ENCODE assay signal across 26 cellular contexts in genomic region chr3:169310190-169310918, GRCh38.
DNase-seq lines count a peak whose midpoint lies in the region; ATAC-seq and TF ChIP-seq lines count a peak whose summit lies in the region.
"Had no signal": no experiment of that assay in that cellular context is flagged by ENCODE, and none has a peak within 500 bp of the region (broad histone marks: within the 10 kb centered on the region; RNA-seq: fewer than 3 reads in every experiment).

No MANE protein-coding gene starts in this region.

- CTCF ChIA-PET in mammary epithelial cell (lab: Charles Lee; ENCODE audit: low non-redundant PET) = no interaction called here
- CTCF ChIA-PET in MCF 10A (lab: Yijun Ruan, JAX) = no interaction called here

- WGBS in mammary epithelial cell (ENCODE audit: low coverage, missing lambda C conversion rate) = 81% methylated on average over 6 of the region's 6 CpGs

- H2AFZ ChIP-seq in mammary epithelial cell (ENCODE audit: low read depth, low read length) = no peak overlapping the region

- no peak for TF ChIP-seq POLR2A in GM18505 (IDR thresholded peaks at IDR 0.05; ENCODE audit: borderline replicate concordance, extremely low read depth, insufficient read depth, insufficient read length)

- H3K4me1 ChIP-seq in mammary epithelial cell (ENCODE audit: insufficient read depth, low read length) = no peaks in the 10 kb centered on the region

- H3K27me3 Mint-ChIP-seq in MCF 10A (ENCODE audit: insufficient read depth, unreplicated experiment) = no peaks in the 10 kb centered on the region
- H3K27me3 Mint-ChIP-seq in progenitor cell of endocrine pancreas = no peaks in the 10 kb centered on the region
- H3K27me3 Mint-ChIP-seq: CD8-positive, alpha-beta memory T cell had no signal

- H3K36me3 ChIP-seq in mammary epithelial cell (ENCODE audit: insufficient read depth, low read length) = no peaks in the 10 kb centered on the region
- H3K36me3 ChIP-seq: BE2C, MG63 had no signal

- H3K79me2 ChIP-seq in mammary epithelial cell (ENCODE audit: insufficient read depth, low read length) = no peaks in the 10 kb centered on the region

- no peak overlapping the region for H3K4me3 ChIP-seq in mammary epithelial cell (replicated peaks in 1 of 3; ENCODE audit: insufficient read depth in 1 of 3, low read depth in 2 of 3, low read length in 3 of 3)
- H3K4me3 ChIP-seq: MG63 had no signal

- BruUV-seq in mammary epithelial cell (replicated peaks; lab: Mats Ljungman, UMichigan) (no TSS peak), MCF 10A (replicated peaks; lab: Mats Ljungman, UMichigan) (no TSS peak)

- POLR2A ChIA-PET in MCF 10A (lab: Yijun Ruan, JAX) = no interaction called here

- no peak for ATAC-seq in HG03439 (IDR thresholded peaks at IDR 0.05; ENCODE audit: unreplicated experiment)
- no peak for ATAC-seq in GM18505 (IDR thresholded peaks at IDR 0.05; ENCODE audit: unreplicated experiment)

- H3K9ac ChIP-seq in mammary epithelial cell (ENCODE audit: insufficient read depth, low read length) = no peak overlapping the region

- H3K4me2 ChIP-seq in mammary epithelial cell (ENCODE audit: insufficient read depth, low read depth, low read length) = no peak overlapping the region

- H3K4me3 Mint-ChIP-seq in MCF 10A (ENCODE audit: unreplicated experiment) (no peak overlapping the region), progenitor cell of endocrine pancreas (ENCODE audit: low read depth) (no peak overlapping the region)
- H3K4me3 Mint-ChIP-seq: CD14-positive monocyte; CD8-positive, alpha-beta memory T cell had no signal

- H3K9me3 Mint-ChIP-seq in MCF 10A (ENCODE audit: unreplicated experiment) (no peaks in the 10 kb centered on the region), progenitor cell of endocrine pancreas (ENCODE audit: low read depth) (no peaks in the 10 kb centered on the region)

- no peaks in the 10 kb centered on the region for H3K9me3 ChIP-seq in mammary epithelial cell (replicated peaks; ENCODE audit: insufficient read depth, low read length)
- H3K9me3 ChIP-seq: BE2C, MG63 had no signal

- H3K27ac Mint-ChIP-seq in MCF 10A (ENCODE audit: low read depth, unreplicated experiment) (no peak overlapping the region), progenitor cell of endocrine pancreas (peak overlapping the region; percentile 69)
- H3K27ac Mint-ChIP-seq: CD14-positive monocyte; CD8-positive, alpha-beta memory T cell had no signal

- in situ Hi-C loops in mammary epithelial cell (cut with MboI; ENCODE audit: low sequenced_read_pairs in 2 of 2) = no loop called here

- DNase-seq in mammary epithelial cell (peak; percentile 60), MCF 10A (ENCODE audit: unreplicated experiment) (no peak), kidney tubule cell (ENCODE audit: low spot score) (peak; percentile 55), progenitor cell of endocrine pancreas (ENCODE audit: low spot score, unreplicated experiment) (no peak), SW480 (ENCODE audit: low spot score) (no peak)
- DNase-seq: 8988T; ACHN; BE2C; CD8-positive, alpha-beta memory T cell; DMS153; DND-41; KBM-7; MG63; NCI-H1105 treated with DMSO at 0.1 percent for 48 hours; NCI-H146; NCI-H1930; NCI-H2107; NCI-H446; NCI-H524 treated with DMSO at 0.1 percent for 48 hours; NCI-H82; NK-92 treated with Interleukin-12 subunit alpha and Interleukin-12 subunit beta, amount 100 ng/mL, for 24 hours; RPMI8226; SHP77 had no signal

- H3K27me3 ChIP-seq in mammary epithelial cell (ENCODE audit: insufficient read depth, low read length) = no peaks in the 10 kb centered on the region
- H3K27me3 ChIP-seq: BE2C, MG63 had no signal

- H3K4me1 Mint-ChIP-seq in MCF 10A (ENCODE audit: insufficient read depth, unreplicated experiment) = peaks cover 4% of the 10 kb centered on the region
- H3K4me1 Mint-ChIP-seq in progenitor cell of endocrine pancreas (ENCODE audit: low read depth) = peaks cover 30% of the 10 kb centered on the region
- H3K4me1 Mint-ChIP-seq: CD8-positive, alpha-beta memory T cell had no signal

- H3K27ac ChIP-seq in mammary epithelial cell (ENCODE audit: insufficient read depth, low read depth, low read length) = no peak overlapping the region

- dilution Hi-C loops in mammary epithelial cell (cut with HindIII; ENCODE audit: low sequenced_read_pairs) = no loop called here

- no peaks in the 10 kb centered on the region for H4K20me1 ChIP-seq in mammary epithelial cell (ENCODE audit: insufficient read depth, low read length)

- H3K36me3 Mint-ChIP-seq in MCF 10A (ENCODE audit: insufficient read depth, unreplicated experiment) = no peaks in the 10 kb centered on the region
- peaks cover 5% of the 10 kb centered on the region for H3K36me3 Mint-ChIP-seq in progenitor cell of endocrine pancreas (ENCODE audit: insufficient read depth)
- H3K36me3 Mint-ChIP-seq: CD14-positive monocyte; CD8-positive, alpha-beta memory T cell had no signal

- TF ChIP-seq CTCF in mammary epithelial cell (conservative IDR thresholded peaks at IDR 0.05 in 1 of 2, IDR thresholded peaks at IDR 0.05 in 1 of 2; ENCODE audit: extremely low read depth in 1 of 2, insufficient read depth in 1 of 2, low read depth in 1 of 2, low read length in 2 of 2) = no peak
- no peak for TF ChIP-seq CTCF in MCF 10A (IDR thresholded peaks at IDR 0.05; ENCODE audit: unreplicated experiment)
- TF ChIP-seq CTCF in progenitor cell of endocrine pancreas (IDR thresholded peaks at IDR 0.05; ENCODE audit: unreplicated experiment) = no peak

- intact Hi-C loops in mammary epithelial cell (cut with micrococcal nuclease) = no loop called here
- intact Hi-C loops in MCF 10A (cut with micrococcal nuclease) = no loop called here

Comparison
In these comparisons a context has a peak if more than half of its experiments do, and no peak if none do; other contexts are left out.
1. DNase-seq: peak in mammary epithelial cell (single experiment) and kidney tubule cell (single experiment); none in MCF 10A (single experiment), progenitor cell of endocrine pancreas (single experiment) and SW480 (single experiment).